In the genomic region with DNA sequence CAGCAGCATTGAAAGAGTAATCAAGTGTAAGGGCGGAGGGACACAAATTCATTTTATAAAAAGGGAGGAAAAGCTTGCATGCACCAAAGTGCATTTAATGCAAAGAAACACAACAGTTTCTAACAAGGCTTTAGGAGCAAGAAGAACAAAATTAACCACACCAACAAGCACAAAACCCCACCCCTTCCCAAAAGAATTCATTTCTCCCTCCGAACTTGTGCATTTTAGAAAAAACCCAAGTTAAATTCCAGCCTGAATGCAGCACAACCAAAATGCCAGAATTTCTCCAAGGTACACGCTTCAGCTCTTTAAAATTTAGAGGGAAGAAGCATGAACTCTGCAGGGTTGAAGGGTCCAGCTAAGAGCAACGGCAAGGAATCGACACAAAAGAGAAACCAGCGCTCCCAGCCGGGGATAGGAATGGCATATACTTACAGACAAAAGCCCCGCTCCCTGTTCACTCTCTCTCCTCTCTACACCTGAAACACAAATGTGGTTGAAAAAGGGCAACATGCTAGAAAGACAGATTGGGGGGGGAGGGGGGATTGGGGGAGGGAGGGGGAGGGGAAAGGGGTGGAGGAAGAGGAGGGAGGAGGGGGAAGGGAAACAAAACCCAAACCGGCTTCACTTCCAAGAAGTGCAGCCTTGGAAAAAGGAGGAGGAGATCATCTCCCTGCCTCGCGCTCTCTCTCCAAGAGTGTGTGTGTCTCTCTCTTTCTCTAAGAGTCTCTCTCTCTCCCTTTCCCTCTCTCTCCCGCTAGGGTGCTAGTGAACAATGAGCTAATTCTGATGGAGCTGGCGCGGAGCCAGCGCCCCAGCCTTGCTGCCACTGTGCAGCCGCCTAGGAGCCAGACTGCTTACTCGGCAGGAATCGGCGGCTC, we compare ENCODE assay signal across 8 cellular contexts. TPM values are rescaled to one million over a fixed set of nuclear protein-coding genes. Genes with fewer than 3 reads are reported as not detected.
DNase-seq lines count a peak whose midpoint lies in the region; ATAC-seq and TF ChIP-seq lines count a peak whose summit lies in the region.

A gene with protein sequence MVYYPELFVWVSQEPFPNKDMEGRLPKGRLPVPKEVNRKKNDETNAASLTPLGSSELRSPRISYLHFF (minus strand): TSS at position 494 of the 881 bp plus-strand sequence. CDS start 1,422 bp downstream, outside the sequence.

- peaks cover 21% of the 10 kb centered on the region for H3K36me3 Mint-ChIP-seq in type B pancreatic cell

- TF ChIP-seq CTCF in ovary (IDR thresholded peaks at IDR 0.05) (peak in 2 of 3 donors; percentile 49 to 51), type B pancreatic cell (conservative IDR thresholded peaks at IDR 0.05) (peak; percentile 65)

- peak; percentile 36 for TF ChIP-seq POLR2A in ovary (IDR thresholded peaks at IDR 0.05)

- DNase-seq in NAMALWA (ENCODE audit: low spot score) (peak; percentile 95), SK-N-DZ (ENCODE audit: low spot score) (peak; percentile 97), Right ventricle myocardium superior (peak; percentile 96), ovary (peak; percentile 89 to 95 (median 93)), type B pancreatic cell (ENCODE audit: extremely low spot score, unreplicated experiment) (peak; percentile 95)
- peak; percentile 32 for DNase-seq in activated naive CD8-positive, alpha-beta T cell treated with anti-CD3 and anti-CD28 coated beads, Interleukin-2, amount 50 U/mL, for 16 hours (ENCODE audit: low read depth, low spot score)

- H3K27ac Mint-ChIP-seq in type B pancreatic cell: peak within 1 kb of the TSS; percentile 94

- no peaks in the 10 kb centered on the region for H3K36me3 ChIP-seq in ovary

- peak within 1 kb of the TSS; percentile 100 for H3K4me3 ChIP-seq in GM08714 (ENCODE audit: low read length)
- H3K4me3 ChIP-seq in ovary: peak within 1 kb of the TSS; percentile 67

- H3K9me3 Mint-ChIP-seq in type B pancreatic cell: no peaks in the 10 kb centered on the region

- intact Hi-C loops in Right ventricle myocardium superior (cut with DNase I) (no loop called here), ovary (cut with DNase I) (no loop called here)

- H3K4me1 ChIP-seq in ovary (ENCODE audit: insufficient read depth): peaks cover 6% of the 10 kb centered on the region

- peak within 1 kb of the TSS; percentile 65 to 82 for H3K27ac ChIP-seq in ovary

- H3K4me1 Mint-ChIP-seq in type B pancreatic cell (ENCODE audit: unreplicated experiment): peaks cover 30% of the 10 kb centered on the region

- ATAC-seq in HG02588 (IDR thresholded peaks at IDR 0.05; ENCODE audit: unreplicated experiment) (peak; percentile 57), Right ventricle myocardium superior (ENCODE audit: poor library complexity) (peak; percentile 74)

- H3K27me3 ChIP-seq in ovary: no peaks in the 10 kb centered on the region

- WGBS in ovary, 3 donors: 0% methylated on average over 19 of the region's 19 CpGs

- no peaks in the 10 kb centered on the region for H3K27me3 Mint-ChIP-seq in type B pancreatic cell

- H3K4me3 Mint-ChIP-seq in type B pancreatic cell: peak within 1 kb of the TSS; percentile 91

- TF ChIP-seq EP300 in ovary (IDR thresholded peaks at IDR 0.05): no peak

- no peaks in the 10 kb centered on the region for H3K9me3 ChIP-seq in ovary

RNA-seq across cellular contexts. Expression of the gene that starts here (rescaled TPM):
- 850 and 873 TPM in 2 replicates for polyA plus RNA-seq in SK-N-DZ (2014; cell fraction: cytosol; rRNA removed)
- 497 and 523 TPM in 2 replicates for polyA plus RNA-seq in SK-N-DZ (2014; cell fraction: nucleus; rRNA removed)
- total RNA-seq in Right ventricle myocardium superior: 21.6 TPM
- 10 to 100 TPM; 17.0 to 65.0 (median 30.9) TPM for total RNA-seq in ovary
- polyA plus RNA-seq in ovary: 100 to 1,000 TPM in 1 of 2 donors, 10 to 100 TPM in 1; 44.6 to 129 TPM
- 139 and 462 TPM in 2 replicates for total RNA-seq in type B pancreatic cell (ENCODE audit: low replicate concordance)

Comparison
In these comparisons a context has a peak if more than half of its experiments do, and no peak if none do; other contexts are left out.
1. Peak in every context shown above with its lines: DNase-seq, ATAC-seq, H3K4me3 ChIP-seq and H3K27ac ChIP-seq.
2. DNase-seq: peak in every context shown above with its lines; median percentile 97 in SK-N-DZ; 96 in Right ventricle myocardium superior; 95 in NAMALWA; 95 in type B pancreatic cell; 93 in ovary; 32 in activated naive CD8-positive, alpha-beta T cell treated with anti-CD3 and anti-CD28 coated beads, Interleukin-2, amount 50 U/mL, for 16 hours.